8 cellular contexts compared by ENCODE assay signal in the genomic region with DNA sequence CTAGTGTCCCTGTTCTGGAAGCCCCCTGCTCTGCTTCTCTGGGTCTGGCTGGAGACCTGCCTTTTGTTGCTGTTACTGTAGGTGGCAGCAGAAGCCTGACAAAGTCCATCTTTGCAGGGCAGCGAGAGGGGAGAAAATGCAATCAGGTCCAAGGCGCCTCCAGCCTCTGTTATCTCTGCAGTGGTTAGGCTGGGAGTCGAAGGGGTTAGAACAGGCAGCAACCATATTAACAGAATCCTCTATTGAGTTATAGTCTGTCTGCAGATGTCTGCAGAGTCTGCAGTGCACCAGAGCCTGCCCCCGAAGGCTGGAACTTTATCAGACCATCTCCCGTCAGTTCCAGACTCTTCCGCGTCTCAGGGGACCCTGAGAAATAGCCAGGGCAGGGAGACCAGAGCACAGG.
DNase-seq lines count a peak whose midpoint lies in the region; ATAC-seq and TF ChIP-seq lines count a peak whose summit lies in the region.

No MANE protein-coding gene starts in this region.

- peaks cover 6% of the 10 kb centered on the region for H3K27me3 ChIP-seq in lower lobe of right lung (ENCODE audit: low read depth)
- no peaks in the 10 kb centered on the region for H3K27me3 ChIP-seq in Peyer's patch

- DNase-seq in DMS79 treated with DMSO at 0.1 percent for 48 hours (lab: John Stamatoyannopoulos, UW), result peak; percentile 47
- DNase-seq in Jurkat, Clone E6-1 (ENCODE audit: low read depth, low spot score), result peak; percentile 9
- DNase-seq in lower lobe of right lung, result no peak
- no peak for DNase-seq in EL
- no peak for DNase-seq in NCI-H1048 (lab: John Stamatoyannopoulos, UW)
- no peak for DNase-seq in Peyer's patch

- H3K4me1 ChIP-seq in lower lobe of right lung (no peaks in the 10 kb centered on the region), Peyer's patch (no peaks in the 10 kb centered on the region)

- ATAC-seq in lower lobe of right lung (no peak), HG02759 (IDR thresholded peaks at IDR 0.05; ENCODE audit: unreplicated experiment) (no peak)

- TF ChIP-seq CTCF in VCaP (conservative IDR thresholded peaks at IDR 0.05), result peak; percentile 62
- peak; percentile 16 for TF ChIP-seq CTCF in lower lobe of right lung (IDR thresholded peaks at IDR 0.05)
- TF ChIP-seq CTCF in Peyer's patch (IDR thresholded peaks at IDR 0.05), result peak in 3 of 6 experiments; percentile 19 to 28 (median 22)

- H3K36me3 ChIP-seq in lower lobe of right lung, result no peaks in the 10 kb centered on the region
- no peaks in the 10 kb centered on the region for H3K36me3 ChIP-seq in Peyer's patch

- no peak overlapping the region for H3K27ac ChIP-seq in VCaP
- no peak overlapping the region for H3K27ac ChIP-seq in lower lobe of right lung
- no peak overlapping the region for H3K27ac ChIP-seq in Peyer's patch

- intact Hi-C loops in lower lobe of right lung (cut with DNase I), result no loop called here

- TF ChIP-seq POLR2A in Peyer's patch (IDR thresholded peaks at IDR 0.05), result no peak

- no peak overlapping the region for H3K4me3 ChIP-seq in Jurkat, Clone E6-1 (ENCODE audit: low read length)
- H3K4me3 ChIP-seq in lower lobe of right lung (no peak overlapping the region), Peyer's patch (no peak overlapping the region)

- H3K9me3 ChIP-seq in lower lobe of right lung, result no peaks in the 10 kb centered on the region
- H3K9me3 ChIP-seq in Peyer's patch, result no peaks in the 10 kb centered on the region

Comparison
In these comparisons a context has a peak if more than half of its experiments do, and no peak if none do; other contexts are left out.
1. DNase-seq: peak in DMS79 treated with DMSO at 0.1 percent for 48 hours (single experiment) and Jurkat, Clone E6-1 (single experiment); none in lower lobe of right lung (single experiment), EL (single experiment), NCI-H1048 (single experiment) and Peyer's patch (0 of 3).